ENCODE assay signal across 23 cellular contexts in the genomic region with DNA sequence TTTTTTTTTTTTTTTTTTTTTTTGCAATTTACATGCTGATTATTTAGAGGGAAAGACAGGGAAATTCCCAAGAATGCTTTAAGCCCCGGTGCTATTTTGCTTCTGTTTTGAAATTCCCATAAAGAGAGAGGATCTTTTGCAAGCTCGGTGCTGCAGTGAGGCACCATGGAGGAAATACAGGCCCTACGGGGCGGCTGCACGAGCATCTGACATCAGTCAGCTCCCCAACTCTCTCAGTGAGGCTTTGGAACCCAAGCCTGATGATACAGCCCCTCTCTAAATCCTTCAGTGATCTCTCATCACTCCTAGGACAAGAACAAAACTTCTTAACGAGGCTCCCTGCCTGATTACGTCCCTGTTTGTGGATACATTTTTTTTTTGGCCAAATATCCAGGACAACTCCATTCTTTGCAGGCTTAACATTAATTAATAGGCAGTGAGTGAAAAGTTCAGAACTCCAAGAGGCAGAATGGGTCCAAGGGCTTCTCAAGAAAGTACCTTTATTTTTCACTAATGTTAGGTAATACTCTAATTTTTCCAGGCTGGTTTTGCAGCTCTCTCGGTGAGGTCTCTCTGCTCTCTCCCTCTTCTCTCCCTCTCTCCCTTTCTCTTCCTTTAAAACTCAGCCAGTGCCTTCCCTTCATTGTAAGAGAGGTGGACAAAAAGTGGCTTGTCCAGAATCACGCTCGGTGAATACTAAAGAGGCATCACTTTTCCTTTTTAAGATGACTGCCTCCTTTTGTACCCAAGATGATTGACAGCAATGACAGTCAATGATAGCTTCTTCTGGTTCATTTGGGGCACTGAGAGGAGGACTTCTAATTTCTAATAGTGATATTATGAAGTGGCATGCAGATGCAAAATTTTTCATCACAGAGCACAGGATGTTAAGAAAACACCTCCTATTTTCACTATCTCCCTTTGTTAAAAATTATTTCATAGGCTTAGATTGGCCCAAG. TPM values are rescaled to one million over a fixed set of nuclear protein-coding genes. Genes with fewer than 3 reads are reported as not detected.
DNase-seq lines count a peak whose midpoint lies in the region; ATAC-seq and TF ChIP-seq lines count a peak whose summit lies in the region.
"Had no signal": no experiment of that assay in that cellular context is flagged by ENCODE, and none has a peak within 500 bp of the region (broad histone marks: within the 10 kb centered on the region; RNA-seq: fewer than 3 reads in every experiment).

No MANE protein-coding gene starts in this region.

- no peak overlapping the region for H3K4me3 ChIP-seq in breast epithelium
- H3K4me3 ChIP-seq in dorsolateral prefrontal cortex: no peak overlapping the region
- no peak overlapping the region for H3K4me3 ChIP-seq in upper lobe of right lung
- H3K4me3 ChIP-seq: esophagus muscularis mucosa, transverse colon had no signal

- intact Hi-C loops in breast epithelium (cut with DNase I; ENCODE audit: low total_unique reads): no loop called here
- intact Hi-C loops in MCF 10A (cut with micrococcal nuclease): no loop called here
- intact Hi-C loops in dorsolateral prefrontal cortex (cut with DNase I): no loop called here
- intact Hi-C loops in upper lobe of right lung (cut with DNase I): no loop called here

- no peaks in the 10 kb centered on the region for H3K36me3 Mint-ChIP-seq in MCF 10A (ENCODE audit: insufficient read depth, unreplicated experiment)
- H3K36me3 Mint-ChIP-seq in nephron progenitor cell (ENCODE audit: low read depth): no peaks in the 10 kb centered on the region
- H3K36me3 Mint-ChIP-seq: CD4-positive, CD25-positive, alpha-beta regulatory T cell; naive B cell had no signal

- no peak overlapping the region for H3K4me3 Mint-ChIP-seq in MCF 10A (ENCODE audit: unreplicated experiment)
- H3K4me3 Mint-ChIP-seq in nephron progenitor cell: peak overlapping the region; percentile 16
- H3K4me3 Mint-ChIP-seq: CD4-positive, CD25-positive, alpha-beta regulatory T cell; naive B cell had no signal

- ATAC-seq in upper lobe of right lung: no peak
- ATAC-seq in GM19035 (IDR thresholded peaks at IDR 0.05; ENCODE audit: unreplicated experiment): no peak
- no peak for ATAC-seq in HG02885 (IDR thresholded peaks at IDR 0.05; ENCODE audit: poor library complexity, unreplicated experiment)
- ATAC-seq: HepG2 had no signal

- POLR2A ChIA-PET in MCF 10A (lab: Yijun Ruan, JAX): interaction anchor here (0.5 to 2.2 kb wide), 3 partner anchors 13 to 61 kb away, joined by 3 to 10 read pairs (median 3); no protein-coding TSS in a partner anchor

- H3K27ac Mint-ChIP-seq in MCF 10A (ENCODE audit: low read depth, unreplicated experiment): no peak overlapping the region
- H3K27ac Mint-ChIP-seq in nephron progenitor cell: no peak overlapping the region
- H3K27ac Mint-ChIP-seq: CD4-positive, CD25-positive, alpha-beta regulatory T cell; naive B cell had no signal

- no peaks in the 10 kb centered on the region for H3K9me3 ChIP-seq in breast epithelium
- H3K9me3 ChIP-seq in upper lobe of right lung: no peaks in the 10 kb centered on the region
- H3K9me3 ChIP-seq: esophagus muscularis mucosa, transverse colon had no signal

- H3K36me3 ChIP-seq in breast epithelium: no peaks in the 10 kb centered on the region
- H3K36me3 ChIP-seq in upper lobe of right lung: no peaks in the 10 kb centered on the region
- H3K36me3 ChIP-seq: esophagus muscularis mucosa, transverse colon had no signal

- peak overlapping the region; percentile 86 to 93 for H3K27ac ChIP-seq in breast epithelium
- peak overlapping the region in 52 of 59 donors; percentile 11 to 92 (median 72) for H3K27ac ChIP-seq in dorsolateral prefrontal cortex
- H3K27ac ChIP-seq in upper lobe of right lung: peak overlapping the region; percentile 55
- H3K27ac ChIP-seq: esophagus muscularis mucosa, transverse colon had no signal

- CTCF ChIA-PET in MCF 10A (lab: Yijun Ruan, JAX): interaction anchor here (0.7 to 5.4 kb wide), 3 partner anchors 14 to 152 kb away, joined by 3 to 47 read pairs (median 3); no protein-coding TSS in a partner anchor

- peaks cover 33% of the 10 kb centered on the region for H3K27me3 Mint-ChIP-seq in MCF 10A (ENCODE audit: insufficient read depth, unreplicated experiment)
- peaks cover 3% of the 10 kb centered on the region for H3K27me3 Mint-ChIP-seq in nephron progenitor cell (ENCODE audit: low read depth, poor library complexity)

- no peaks in the 10 kb centered on the region for H3K27me3 ChIP-seq in breast epithelium
- no peaks in the 10 kb centered on the region for H3K27me3 ChIP-seq in dorsolateral prefrontal cortex
- H3K27me3 ChIP-seq in upper lobe of right lung: no peaks in the 10 kb centered on the region
- H3K27me3 ChIP-seq: esophagus muscularis mucosa, transverse colon had no signal

- peaks cover 13% of the 10 kb centered on the region for H3K4me1 Mint-ChIP-seq in MCF 10A (ENCODE audit: insufficient read depth, unreplicated experiment)
- peaks cover 36% of the 10 kb centered on the region for H3K4me1 Mint-ChIP-seq in nephron progenitor cell
- H3K4me1 Mint-ChIP-seq: CD4-positive, CD25-positive, alpha-beta regulatory T cell had no signal

- no peak for TF ChIP-seq POLR2A in breast epithelium (IDR thresholded peaks at IDR 0.05)

- H3K9me3 Mint-ChIP-seq in MCF 10A (ENCODE audit: unreplicated experiment) (no peaks in the 10 kb centered on the region), nephron progenitor cell (no peaks in the 10 kb centered on the region)
- H3K9me3 Mint-ChIP-seq: CD4-positive, CD25-positive, alpha-beta regulatory T cell; naive B cell had no signal

- no peak for DNase-seq in breast epithelium (ENCODE audit: low spot score in 2 of 2)
- DNase-seq in MCF 10A (ENCODE audit: unreplicated experiment): no peak
- DNase-seq in dorsolateral prefrontal cortex: peak in 2 of 10 donors; percentile 33 to 38
- DNase-seq in nephron progenitor cell: no peak
- peak; percentile 56 for DNase-seq in upper lobe of right lung
- DNase-seq in NOMO-1 treated with DMSO at 0.1 percent for 48 hours (lab: John Stamatoyannopoulos, UW; ENCODE audit: unreplicated experiment): no peak
- DNase-seq: activated gamma-delta T cell treated with Interleukin-2 at 50 U/mL for 16 hours; CD4-positive, CD25-positive, alpha-beta regulatory T cell; DMS79; naive B cell; NCI-H2081 treated with DMSO at 0.1 percent for 48 hours; NCI-H526 treated with DMSO at 0.1 percent for 48 hours; retina; SW 1271; transverse colon had no signal

- BruUV-seq in MCF 10A (replicated peaks; lab: Mats Ljungman, UMichigan): no TSS peak

- H3K4me1 ChIP-seq in breast epithelium (peaks cover 3 to 14% of the 10 kb centered on the region in 2 donors), upper lobe of right lung (peaks cover 6% of the 10 kb centered on the region)

- no peak for TF ChIP-seq CTCF in breast epithelium (IDR thresholded peaks at IDR 0.05)
- TF ChIP-seq CTCF in MCF 10A (IDR thresholded peaks at IDR 0.05; ENCODE audit: unreplicated experiment): no peak
- no peak for TF ChIP-seq CTCF in dorsolateral prefrontal cortex (IDR thresholded peaks at IDR 0.05 in 54 of 56, conservative IDR thresholded peaks at IDR 0.05 in 2 of 56; ENCODE audit: low read depth in 1 of 56, partially characterized antibody in 56 of 56)
- no peak for TF ChIP-seq CTCF in nephron progenitor cell (IDR thresholded peaks at IDR 0.05)
- TF ChIP-seq CTCF in upper lobe of right lung (IDR thresholded peaks at IDR 0.05): no peak

RNA-seq across cellular contexts. Expression of a gene that starts 1.1 kb away (rescaled TPM):
- total RNA-seq in breast epithelium (100 to 1,000 TPM in 2 of 3 donors, 10 to 100 TPM in 1; 14.2 to 638 (median 426) TPM), MCF 10A (2022) (0.75 and 0.88 TPM in 2 replicates), dorsolateral prefrontal cortex (1,000 to 10,000 TPM in 3 of 120 experiments, 100 to 1,000 TPM in 31, 10 to 100 TPM in 86; 17.8 to 1,525 (median 52.6) TPM), upper lobe of right lung (85.1 TPM)
- total RNA-seq: CD4-positive, CD25-positive, alpha-beta regulatory T cell had no signal

RNA-seq across cellular contexts. Expression of a gene that starts 12.0 kb away (rescaled TPM):
- total RNA-seq in breast epithelium: under 1 TPM in 1 of 3 donors, not detected in 2; 0.66 TPM
- total RNA-seq in MCF 10A (2022): not detected in 2 replicates
- 1 to 10 TPM in 11 of 120 experiments, under 1 TPM in 54, not detected in 55; 0.24 to 4.4 (median 0.48) TPM for total RNA-seq in dorsolateral prefrontal cortex
- not detected for total RNA-seq in upper lobe of right lung
- total RNA-seq: astrocyte; CD4-positive, CD25-positive, alpha-beta regulatory T cell; dermis blood vessel endothelial cell; esophagus muscularis mucosa; HepG2; left lobe of liver; transverse colon had no signal

RNA-seq across cellular contexts. Expression of a gene that starts 41.9 kb away (rescaled TPM):
- 10 to 100 TPM in 1 of 3 donors, 1 to 10 TPM in 1, not detected in 1; 5.1 to 15.2 TPM for total RNA-seq in breast epithelium
- not detected in 2 replicates for total RNA-seq in MCF 10A (2022)
- 1 to 10 TPM in 92 of 120 experiments, under 1 TPM in 24, not detected in 4; 0.17 to 6.8 (median 1.6) TPM for total RNA-seq in dorsolateral prefrontal cortex
- total RNA-seq in upper lobe of right lung: 751 TPM
- total RNA-seq: A172, astrocyte, HepG2 had no signal

Comparison
In these comparisons a context has a peak if more than half of its experiments do, and no peak if none do; other contexts are left out.
1. RNA of a gene that starts 41.9 kb away (total RNA-seq): 751 TPM in upper lobe of right lung (single experiment); 5.1 to 15.2 TPM in breast epithelium, 0.17 to 6.8 TPM in dorsolateral prefrontal cortex and not detected in MCF 10A; every median in the first group is over 10 times any median in the second.
2. Peak in every context shown above with its lines, with median percentiles within 50 percentile points of each other: H3K27ac ChIP-seq.